Comparison of ENCODE assay signal across 24 cellular contexts in genomic region chr10:20330246-20330645, GRCh38.
"Had no signal": no experiment of that assay in that cellular context is flagged by ENCODE, and none has a peak within 500 bp of the region (broad histone marks: within the 10 kb centered on the region; RNA-seq: fewer than 3 reads in every experiment).

No MANE protein-coding gene starts in this region.

- H3K4me1 Mint-ChIP-seq: activated CD4-positive, alpha-beta memory T cell treated with anti-CD3 and anti-CD28 coated beads, Interleukin-2, amount 10 ng/mL, durations not matched to agents 7 days and 5 days; activated CD4-positive, alpha-beta T cell treated with anti-CD3 and anti-CD28 coated beads, Interleukin-2, amount 10 ng/mL, durations not matched to agents 7 days and 5 days; activated naive CD4-positive, alpha-beta T cell treated with anti-CD3 and anti-CD28 coated beads, Interleukin-2, amount 50 U/mL, for 24 hours; activated naive CD8-positive, alpha-beta T cell treated with anti-CD3 and anti-CD28 coated beads, Interleukin-2, amount 10 ng/mL, durations not matched to agents 7 days and 5 days; brain had no signal

- H3K27ac ChIP-seq: ascending aorta, breast epithelium, cardiac muscle cell, colonic mucosa, epithelial cell of prostate had no signal

- DNase-seq: activated CD4-positive, alpha-beta memory T cell treated with anti-CD3 and anti-CD28 coated beads, Interleukin-2, amount 10 ng/mL, durations not matched to agents 7 days and 5 days; activated CD4-positive, alpha-beta T cell treated with anti-CD3 and anti-CD28 coated beads for 1 hour; activated CD4-positive, alpha-beta T cell treated with anti-CD3 and anti-CD28 coated beads for 4 hours; activated CD4-positive, alpha-beta T cell treated with anti-CD3 and anti-CD28 coated beads, Interleukin-2, amount 10 ng/mL, durations not matched to agents 7 days and 5 days; activated CD4-positive, alpha-beta T cell treated with anti-CD3 and anti-CD28 coated beads, Interleukin-2, amount 50 U/mL, for 4 hours; activated effector memory CD4-positive, alpha-beta T cell treated with anti-CD3 and anti-CD28 coated beads, Interleukin-2, amount 50 U/mL, for 16 hours; activated naive CD4-positive, alpha-beta T cell treated with anti-CD3 and anti-CD28 coated beads for 36 hours; activated naive CD8-positive, alpha-beta T cell treated with anti-CD3 and anti-CD28 coated beads, Interleukin-2, amount 10 ng/mL, durations not matched to agents 7 days and 5 days; activated T-cell treated with anti-CD3 and anti-CD28 coated beads, Interleukin-2, amount 50 U/mL, for 48 hours; central memory CD4-positive, alpha-beta T cell; cerebellar nuclear complex; colonic mucosa; effector CD8-positive, alpha-beta T cell; foreskin fibroblast; head of caudate nucleus; T-helper 2 cell had no signal

- H3K27me3 ChIP-seq: ascending aorta, breast epithelium, cardiac muscle cell, colonic mucosa had no signal

- H3K36me3 Mint-ChIP-seq: activated naive CD4-positive, alpha-beta T cell treated with anti-CD3 and anti-CD28 coated beads, Interleukin-2, amount 50 U/mL, for 24 hours; activated naive CD8-positive, alpha-beta T cell treated with anti-CD3 and anti-CD28 coated beads, Interleukin-2, amount 10 ng/mL, durations not matched to agents 7 days and 5 days; brain had no signal

- H3K4me3 ChIP-seq: ascending aorta, breast epithelium, cardiac muscle cell, colonic mucosa had no signal

- H3K4me3 Mint-ChIP-seq: activated CD4-positive, alpha-beta memory T cell treated with anti-CD3 and anti-CD28 coated beads, Interleukin-2, amount 10 ng/mL, durations not matched to agents 7 days and 5 days; activated CD4-positive, alpha-beta T cell treated with anti-CD3 and anti-CD28 coated beads, Interleukin-2, amount 10 ng/mL, durations not matched to agents 7 days and 5 days; activated naive CD4-positive, alpha-beta T cell treated with anti-CD3 and anti-CD28 coated beads for 36 hours; activated naive CD4-positive, alpha-beta T cell treated with anti-CD3 and anti-CD28 coated beads, Interleukin-2, amount 50 U/mL, for 24 hours; activated naive CD8-positive, alpha-beta T cell treated with anti-CD3 and anti-CD28 coated beads, Interleukin-2, amount 10 ng/mL, durations not matched to agents 7 days and 5 days; activated T-helper 1 cell treated with anti-CD3 and anti-CD28 coated beads, Interleukin-12 subunit alpha, Interleukin-12 subunit beta, Interleukin-2, Interleukin-4 antibody, amounts not matched to agents 30 ng/mL and 10 ng/mL and 1 ng/mL, durations not matched to agents 14 hours and 24 hours and 36 hours; brain had no signal

- H3K36me3 ChIP-seq: ascending aorta, breast epithelium, cardiac muscle cell, colonic mucosa had no signal

- H3K27ac Mint-ChIP-seq: activated CD4-positive, alpha-beta memory T cell treated with anti-CD3 and anti-CD28 coated beads, Interleukin-2, amount 10 ng/mL, durations not matched to agents 7 days and 5 days; activated CD4-positive, alpha-beta T cell treated with anti-CD3 and anti-CD28 coated beads, Interleukin-2, amount 10 ng/mL, durations not matched to agents 7 days and 5 days; activated naive CD4-positive, alpha-beta T cell treated with anti-CD3 and anti-CD28 coated beads for 36 hours; activated naive CD4-positive, alpha-beta T cell treated with anti-CD3 and anti-CD28 coated beads, Interleukin-2, amount 50 U/mL, for 24 hours; activated naive CD8-positive, alpha-beta T cell treated with anti-CD3 and anti-CD28 coated beads, Interleukin-2, amount 10 ng/mL, durations not matched to agents 7 days and 5 days; activated T-helper 1 cell treated with anti-CD3 and anti-CD28 coated beads, Interleukin-12 subunit alpha, Interleukin-12 subunit beta, Interleukin-2, Interleukin-4 antibody, amounts not matched to agents 30 ng/mL and 10 ng/mL and 1 ng/mL, durations not matched to agents 14 hours and 24 hours and 36 hours; activated T-helper 2 cell treated with anti-CD3 and anti-CD28 coated beads, Interferon-gamma antibody, Interleukin-2, Interleukin-4, amounts not matched to agents 10 μg/mL and 5 μg/mL and 100 μg/mL, durations not matched to agents 14 hours and 24 hours and 36 hours; brain had no signal

- H3K27me3 Mint-ChIP-seq: activated CD4-positive, alpha-beta memory T cell treated with anti-CD3 and anti-CD28 coated beads, Interleukin-2, amount 10 ng/mL, durations not matched to agents 7 days and 5 days; activated CD4-positive, alpha-beta T cell treated with anti-CD3 and anti-CD28 coated beads, Interleukin-2, amount 10 ng/mL, durations not matched to agents 7 days and 5 days; activated naive CD4-positive, alpha-beta T cell treated with anti-CD3 and anti-CD28 coated beads, Interleukin-2, amount 50 U/mL, for 24 hours; activated naive CD8-positive, alpha-beta T cell treated with anti-CD3 and anti-CD28 coated beads, Interleukin-2, amount 10 ng/mL, durations not matched to agents 7 days and 5 days had no signal

- H3K4me1 ChIP-seq: ascending aorta, breast epithelium, colonic mucosa had no signal
